In genomic region chr1:24900985-24901781, GRCh38 we compare ENCODE assay signal across 12 cellular contexts. TPM values are rescaled to one million over a fixed set of nuclear protein-coding genes. Genes with fewer than 3 reads are reported as not detected.
DNase-seq lines count a peak whose midpoint lies in the region; ATAC-seq and TF ChIP-seq lines count a peak whose summit lies in the region.
"Had no signal": no experiment of that assay in that cellular context is flagged by ENCODE, and none has a peak within 500 bp of the region (broad histone marks: within the 10 kb centered on the region; RNA-seq: fewer than 3 reads in every experiment).

No MANE protein-coding gene starts in this region.

- no peaks in the 10 kb centered on the region for H4K20me1 ChIP-seq in osteoblast (ENCODE audit: insufficient read depth, low read length)

- no peak overlapping the region for H3K4me2 ChIP-seq in osteoblast (ENCODE audit: insufficient read depth, low read length)

- DNase-seq in CD8-positive, alpha-beta memory T cell, result peak in 1 of 5 donors; percentile 48
- DNase-seq in activated effector memory CD4-positive, alpha-beta T cell treated with Interleukin-2 at 50 U/mL for 16 hours, result peak; percentile 0
- DNase-seq in osteoblast (ENCODE audit: insufficient read length, low spot score, missing footprints) (peak; percentile 70), hepatic stellate cell (ENCODE audit: low spot score) (no peak)
- DNase-seq: CD4-positive, CD25-positive, alpha-beta regulatory T cell; GF-D8; NCI-H345 had no signal

- H3K27me3 ChIP-seq in CD8-positive, alpha-beta memory T cell (ENCODE audit: insufficient read depth, low read length, poor library complexity, severe bottlenecking), result no peaks in the 10 kb centered on the region
- no peaks in the 10 kb centered on the region for H3K27me3 ChIP-seq in osteoblast (ENCODE audit: insufficient read depth, low read length)
- H3K27me3 ChIP-seq: pancreas had no signal

- TF ChIP-seq CTCF in osteoblast (IDR thresholded peaks at IDR 0.05; ENCODE audit: extremely low read depth, low read depth, low read length), result no peak

- H2AFZ ChIP-seq in osteoblast (ENCODE audit: low read length), result no peak overlapping the region

- peaks cover 44 to 82% (median 52%) of the 10 kb centered on the region in 3 donors for H3K4me1 Mint-ChIP-seq in CD8-positive, alpha-beta memory T cell

- no peaks in the 10 kb centered on the region for H3K9me3 Mint-ChIP-seq in CD8-positive, alpha-beta memory T cell

- H3K36me3 Mint-ChIP-seq in CD8-positive, alpha-beta memory T cell, result peaks cover 0 to 65% (median 4%) of the 10 kb centered on the region in 3 donors

- no peak overlapping the region for H3K27ac ChIP-seq in CD8-positive, alpha-beta memory T cell (ENCODE audit: low read depth, low read length)
- no peak overlapping the region for H3K27ac ChIP-seq in osteoblast (ENCODE audit: low read depth, low read length)
- H3K27ac ChIP-seq: HL-60, pancreas had no signal

- H3K36me3 ChIP-seq in CD8-positive, alpha-beta memory T cell (ENCODE audit: insufficient read depth, low read length), result peaks cover 28% of the 10 kb centered on the region
- no peaks in the 10 kb centered on the region for H3K36me3 ChIP-seq in osteoblast (ENCODE audit: insufficient read depth, low read length)
- H3K36me3 ChIP-seq: pancreas had no signal

- H3K4me3 Mint-ChIP-seq in CD8-positive, alpha-beta memory T cell, result peak overlapping the region in 2 of 7 donors; percentile 25 to 81

- no peak for ATAC-seq in GM19455 (IDR thresholded peaks at IDR 0.05; ENCODE audit: unreplicated experiment)
- no peak for ATAC-seq in HG02870 (IDR thresholded peaks at IDR 0.05; ENCODE audit: unreplicated experiment)
- ATAC-seq: pancreas had no signal

- H3K27me3 Mint-ChIP-seq in CD8-positive, alpha-beta memory T cell, result peaks cover 0 to 3% of the 10 kb centered on the region in 2 donors

- TF ChIP-seq POLR2A in GM18526 (IDR thresholded peaks at IDR 0.05; ENCODE audit: extremely low read depth, insufficient read length), result peak; percentile 19

- CTCF ChIA-PET in CD8-positive, alpha-beta memory T cell (lab: Charles Lee), result interaction anchor here (0.7 to 2.0 kb wide), 2 partner anchors 47 to 53 kb away, joined by 4 to 8 read pairs; no protein-coding TSS in a partner anchor

- peaks cover 44% of the 10 kb centered on the region for H3K4me1 ChIP-seq in CD8-positive, alpha-beta memory T cell (ENCODE audit: insufficient read depth, low read length)
- H3K4me1 ChIP-seq in osteoblast (ENCODE audit: insufficient read depth, low read length), result no peaks in the 10 kb centered on the region
- H3K4me1 ChIP-seq: pancreas had no signal

- no peak overlapping the region for H3K4me3 ChIP-seq in CD8-positive, alpha-beta memory T cell (ENCODE audit: low read length)
- H3K4me3 ChIP-seq in osteoblast (ENCODE audit: insufficient read depth, low read length), result no peak overlapping the region
- H3K4me3 ChIP-seq: pancreas had no signal

- POLR2A ChIA-PET in CD8-positive, alpha-beta memory T cell (lab: Charles Lee), result interaction anchor here (0.6 to 4.2 kb wide), 7 partner anchors 10 to 133 kb away, joined by 3 to 36 read pairs (median 3); partner anchors contain the start of gene RUNX3

- H3K79me2 ChIP-seq in osteoblast (ENCODE audit: insufficient read depth, low read length), result no peaks in the 10 kb centered on the region

- no peaks in the 10 kb centered on the region for H3K9me3 ChIP-seq in CD8-positive, alpha-beta memory T cell (ENCODE audit: low read length)
- H3K9me3 ChIP-seq in osteoblast (ENCODE audit: low read depth, low read length), result no peaks in the 10 kb centered on the region
- H3K9me3 ChIP-seq: pancreas had no signal

- H3K27ac Mint-ChIP-seq in CD8-positive, alpha-beta memory T cell, result peak overlapping the region; percentile 21 to 95 (median 73)

RNA-seq across cellular contexts. Expression of gene RUNX3, which starts 28.9 kb away (rescaled TPM):
- 100 to 1,000 TPM; 218 to 241 TPM for total RNA-seq in CD8-positive, alpha-beta memory T cell
- 107 TPM for polyA plus RNA-seq in CD8-positive, alpha-beta memory T cell
- 1.8 and 3.6 TPM in 2 replicates for total RNA-seq in osteoblast

Comparison
In these comparisons a context has a peak if more than half of its experiments do, and no peak if none do; other contexts are left out.
1. RNA of gene RUNX3, which starts 28.9 kb away (total RNA-seq): 218 to 241 TPM in CD8-positive, alpha-beta memory T cell; 1.8 to 3.6 TPM in osteoblast; every median in the first group is over 10 times any median in the second.